23 cellular contexts compared by ENCODE assay signal in the genomic region with DNA sequence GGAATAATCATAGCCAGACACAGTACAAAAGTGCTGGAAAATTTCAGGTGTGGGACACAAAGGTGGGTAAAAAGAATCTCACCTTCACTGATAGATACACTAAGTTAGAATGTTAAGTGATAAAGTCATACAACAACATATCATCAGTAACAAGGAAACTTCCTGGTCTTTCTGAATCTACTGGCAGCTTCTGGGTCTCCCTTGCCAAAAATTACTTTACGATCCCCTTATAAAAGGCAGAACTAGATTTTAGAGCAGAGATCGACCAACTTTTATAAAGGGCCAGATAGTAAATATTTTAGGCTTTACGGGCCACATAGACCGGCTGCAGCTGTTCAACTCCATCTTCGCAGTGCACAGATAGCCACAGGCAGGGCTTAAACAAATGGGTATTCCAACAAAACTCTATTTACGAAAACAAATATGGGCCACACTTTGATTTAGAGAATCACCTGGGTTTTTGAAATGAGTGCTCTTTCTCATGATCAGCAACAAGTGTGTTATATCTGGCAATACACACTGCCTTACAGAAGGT.
"Had no signal": no experiment of that assay in that cellular context is flagged by ENCODE, and none has a peak within 500 bp of the region (broad histone marks: within the 10 kb centered on the region; RNA-seq: fewer than 3 reads in every experiment).

No MANE protein-coding gene starts in this region.

- H3K4me3 Mint-ChIP-seq: dendritic cell treated with granulocyte-macrophage colony-stimulating factor and Interleukin-4, amounts not matched to agents 40 ng/mL and 50 ng/mL, for 4 days; endodermal cell; natural killer cell treated with Interleukin-12 subunit alpha and Interleukin-12 subunit beta and Interleukin-15 and Interleukin-18, amount 100 ng/mL, for 72 hours; neural progenitor cell; stimulated activated memory B cell treated with anti-CD40 and anti-IgM and Interleukin-4, amounts not matched to agents 10 μg/mL and 1 μg/mL and 100 μg/mL, for 72 hours; stimulated activated naive CD8-positive, alpha-beta T cell treated with anti-CD3 and anti-CD28 coated beads, Interleukin-15, Interleukin-2, amounts not matched to agents 100 ng/mL and 50 ng/mL, for 24 hours had no signal

- H3K36me3 Mint-ChIP-seq: natural killer cell treated with Interleukin-12 subunit alpha and Interleukin-12 subunit beta and Interleukin-15 and Interleukin-18, amount 100 ng/mL, for 72 hours; stimulated activated memory B cell treated with anti-CD40 and anti-IgM and Interleukin-4, amounts not matched to agents 10 μg/mL and 1 μg/mL and 100 μg/mL, for 72 hours had no signal

- H3K4me3 ChIP-seq: gastroesophageal sphincter, left lung, neural progenitor cell, right atrium auricular region had no signal

- H3K27me3 Mint-ChIP-seq: dendritic cell treated with granulocyte-macrophage colony-stimulating factor and Interleukin-4, amounts not matched to agents 40 ng/mL and 50 ng/mL, for 4 days; progenitor cell of endocrine pancreas; stimulated activated memory B cell treated with anti-CD40 and anti-IgM and Interleukin-4, amounts not matched to agents 10 μg/mL and 1 μg/mL and 100 μg/mL, for 72 hours had no signal

- H3K4me1 ChIP-seq: foreskin keratinocyte, gastroesophageal sphincter, left lung, parathyroid adenoma, right atrium auricular region had no signal

- ATAC-seq: esophagus mucosa; foreskin keratinocyte; gastroesophageal sphincter; left lung; natural killer cell treated with Interleukin-12 subunit alpha and Interleukin-12 subunit beta and Interleukin-15 and Interleukin-18, amount 100 ng/mL, for 72 hours; sciatic nerve; stimulated activated memory B cell treated with anti-CD40 and anti-IgM and Interleukin-4, amounts not matched to agents 10 μg/mL and 1 μg/mL and 100 μg/mL, for 72 hours had no signal

- H3K9me3 Mint-ChIP-seq: natural killer cell treated with Interleukin-12 subunit alpha and Interleukin-12 subunit beta and Interleukin-15 and Interleukin-18, amount 100 ng/mL, for 72 hours had no signal

- H3K27ac Mint-ChIP-seq: dendritic cell treated with granulocyte-macrophage colony-stimulating factor and Interleukin-4, amounts not matched to agents 40 ng/mL and 50 ng/mL, for 4 days; endodermal cell; natural killer cell treated with Interleukin-12 subunit alpha and Interleukin-12 subunit beta and Interleukin-15 and Interleukin-18, amount 100 ng/mL, for 72 hours; neural progenitor cell; stimulated activated memory B cell treated with anti-CD40 and anti-IgM and Interleukin-4, amounts not matched to agents 10 μg/mL and 1 μg/mL and 100 μg/mL, for 72 hours; stimulated activated naive CD8-positive, alpha-beta T cell treated with anti-CD3 and anti-CD28 coated beads, Interleukin-15, Interleukin-2, amounts not matched to agents 100 ng/mL and 50 ng/mL, for 24 hours had no signal

- H3K27ac ChIP-seq: epithelial cell of prostate, foreskin keratinocyte, gastroesophageal sphincter, left lung, neural progenitor cell, parathyroid adenoma, right atrium auricular region had no signal

- H3K79me2 ChIP-seq: parathyroid adenoma had no signal

- H3K9me3 ChIP-seq: left lung had no signal

- DNase-seq: central memory CD4-positive, alpha-beta T cell; effector CD8-positive, alpha-beta T cell; foreskin keratinocyte; kidney; left lung; mesenchymal stem cell; midbrain; stimulated activated CD4-positive, alpha-beta T cell treated with anti-CD3 and anti-CD28 coated beads, Interleukin-2, amount 100 ng/mL, for 24 hours; stimulated activated CD4-positive, alpha-beta T cell treated with anti-CD3 and anti-CD28 coated beads, Interleukin-4, amount 100 ng/mL, for 24 hours; trophoblast cell had no signal

- H3K27me3 ChIP-seq: gastroesophageal sphincter, left lung, neural progenitor cell, right atrium auricular region had no signal

- H3K36me3 ChIP-seq: gastroesophageal sphincter, left lung, neural progenitor cell, right atrium auricular region had no signal

- H3K9ac ChIP-seq: neural progenitor cell, parathyroid adenoma had no signal
